9 cellular contexts compared by ENCODE assay signal in the genomic region with DNA sequence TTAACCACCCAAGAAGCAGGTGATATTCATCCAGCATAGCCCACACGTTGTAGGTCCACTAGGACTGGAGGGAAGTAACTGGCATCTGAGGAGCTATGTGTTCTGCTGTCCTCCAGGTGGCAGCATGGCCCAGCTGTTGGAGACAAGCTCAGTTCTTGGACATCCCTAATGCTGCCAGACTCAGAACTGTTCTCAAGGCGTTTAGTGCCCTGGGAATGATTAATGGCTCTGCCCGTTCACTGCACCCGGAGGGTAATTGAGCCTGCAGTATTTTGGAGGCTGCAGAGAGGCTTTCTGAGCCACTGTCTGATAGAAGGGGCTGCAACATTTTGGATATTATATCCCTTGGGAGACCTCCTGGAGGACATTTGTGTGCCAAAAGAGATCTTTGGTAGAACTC.
DNase-seq lines count a peak whose midpoint lies in the region; ATAC-seq and TF ChIP-seq lines count a peak whose summit lies in the region.
"Had no signal": no experiment of that assay in that cellular context is flagged by ENCODE, and none has a peak within 500 bp of the region (broad histone marks: within the 10 kb centered on the region; RNA-seq: fewer than 3 reads in every experiment).

No MANE protein-coding gene starts in this region.

- H3K27me3 ChIP-seq in Karpas-422 (ENCODE audit: low read length) = no peaks in the 10 kb centered on the region
- no peaks in the 10 kb centered on the region for H3K27me3 ChIP-seq in OCI-LY1 (ENCODE audit: insufficient read depth, low read length)
- H3K27me3 ChIP-seq in cardiac muscle cell = no peaks in the 10 kb centered on the region

- no peaks in the 10 kb centered on the region for H3K9me3 ChIP-seq in Karpas-422 (ENCODE audit: low read length)
- no peaks in the 10 kb centered on the region for H3K9me3 ChIP-seq in OCI-LY1 (ENCODE audit: low read length)
- no peaks in the 10 kb centered on the region for H3K9me3 ChIP-seq in cardiac muscle cell (ENCODE audit: low read depth)

- TF ChIP-seq CTCF in OCI-LY1 (IDR thresholded peaks at IDR 0.05; ENCODE audit: low read length) (peak; percentile 64), cardiac muscle cell (IDR thresholded peaks at IDR 0.05; ENCODE audit: low read depth, low read length) (peak; percentile 86)

- peaks cover 0 to 1% of the 10 kb centered on the region in 2 donors for H3K4me1 Mint-ChIP-seq in effector memory CD8-positive, alpha-beta T cell (ENCODE audit: low read depth in 2 of 2)

- H3K9ac ChIP-seq in Karpas-422 (ENCODE audit: low read length) = no peak overlapping the region
- H3K9ac ChIP-seq in OCI-LY1 (ENCODE audit: low read length) = no peak overlapping the region

- H3K4me2 ChIP-seq in Karpas-422 (ENCODE audit: low read depth, low read length, poor library complexity, severe bottlenecking) = no peak overlapping the region
- H3K4me2 ChIP-seq in OCI-LY1 (ENCODE audit: low read length) = no peak overlapping the region

- H2AFZ ChIP-seq in Karpas-422 (ENCODE audit: low read length) (no peak overlapping the region), OCI-LY1 (ENCODE audit: low read length) (no peak overlapping the region)

- peak; percentile 66 for DNase-seq in EL
- DNase-seq in Karpas-422 = peak; percentile 88
- DNase-seq in activated naive CD4-positive, alpha-beta T cell treated with anti-CD3 and anti-CD28 coated beads, Interleukin-2, amount 50 U/mL, for 16 hours = peak; percentile 39
- DNase-seq in cardiac muscle cell (ENCODE audit: low read depth in 1 of 2, low spot score in 1 of 2) = peak; percentile 93 to 95
- DNase-seq in posterior cingulate gyrus = peak; percentile 67 to 98 (median 84)
- no peak for DNase-seq in effector memory CD8-positive, alpha-beta T cell

- no peaks in the 10 kb centered on the region for H3K36me3 Mint-ChIP-seq in effector memory CD8-positive, alpha-beta T cell (ENCODE audit: insufficient read depth)
- H3K36me3 Mint-ChIP-seq: activated naive CD8-positive, alpha-beta T cell had no signal

- no peaks in the 10 kb centered on the region for H3K9me2 ChIP-seq in Karpas-422 (replicated peaks; ENCODE audit: insufficient read depth, low read length)
- no peaks in the 10 kb centered on the region for H3K9me2 ChIP-seq in OCI-LY1 (ENCODE audit: low read depth, low read length)

- no peaks in the 10 kb centered on the region for H3F3A ChIP-seq in OCI-LY1 (ENCODE audit: insufficient read depth, low read length)

- no peaks in the 10 kb centered on the region for H3K27me3 Mint-ChIP-seq in effector memory CD8-positive, alpha-beta T cell

- H3K27ac Mint-ChIP-seq in effector memory CD8-positive, alpha-beta T cell = no peak overlapping the region
- H3K27ac Mint-ChIP-seq: activated naive CD8-positive, alpha-beta T cell had no signal

- no peak overlapping the region for H3K4me3 Mint-ChIP-seq in effector memory CD8-positive, alpha-beta T cell
- H3K4me3 Mint-ChIP-seq: activated naive CD8-positive, alpha-beta T cell had no signal

- intact Hi-C loops in posterior cingulate gyrus (cut with DNase I) = loop anchor here (1.0 to 10.0 kb wide), 6 partner anchors 279 to 1157 kb away; no protein-coding TSS in a partner anchor

- H3K36me3 ChIP-seq in Karpas-422 (ENCODE audit: insufficient read depth, low read length) = no peaks in the 10 kb centered on the region
- no peaks in the 10 kb centered on the region for H3K36me3 ChIP-seq in OCI-LY1 (ENCODE audit: insufficient read depth, low read length)
- no peaks in the 10 kb centered on the region for H3K36me3 ChIP-seq in cardiac muscle cell

- no peaks in the 10 kb centered on the region for H3K4me1 ChIP-seq in Karpas-422 (ENCODE audit: low read length)
- no peaks in the 10 kb centered on the region for H3K4me1 ChIP-seq in OCI-LY1 (ENCODE audit: insufficient read depth, low read length, severe bottlenecking)
- H3K4me1 ChIP-seq in cardiac muscle cell (ENCODE audit: low read depth) = peaks cover 28% of the 10 kb centered on the region

- H3K27ac ChIP-seq in Karpas-422 (ENCODE audit: low read length) (no peak overlapping the region), OCI-LY1 (ENCODE audit: low read depth, low read length, poor library complexity, severe bottlenecking) (no peak overlapping the region), cardiac muscle cell (no peak overlapping the region)

- H3K79me2 ChIP-seq in Karpas-422 (ENCODE audit: low read length) (no peaks in the 10 kb centered on the region), OCI-LY1 (ENCODE audit: insufficient read depth, low read length) (no peaks in the 10 kb centered on the region)

- no peak overlapping the region for H3K4me3 ChIP-seq in Karpas-422 (ENCODE audit: low read length)
- no peak overlapping the region for H3K4me3 ChIP-seq in OCI-LY1 (ENCODE audit: low read depth, low read length, poor library complexity, severe bottlenecking)
- no peak overlapping the region for H3K4me3 ChIP-seq in cardiac muscle cell

- peaks cover 0 to 4% of the 10 kb centered on the region in 2 donors for H3K9me3 Mint-ChIP-seq in effector memory CD8-positive, alpha-beta T cell

- no peaks in the 10 kb centered on the region for H4K20me1 ChIP-seq in Karpas-422 (ENCODE audit: insufficient read depth, low read depth, low read length)
- H4K20me1 ChIP-seq in OCI-LY1 (ENCODE audit: insufficient read depth, low read length) = no peaks in the 10 kb centered on the region

- ATAC-seq in GM21825 (IDR thresholded peaks at IDR 0.05; ENCODE audit: unreplicated experiment) = peak; percentile 85
- no peak for ATAC-seq in effector memory CD8-positive, alpha-beta T cell (replicated peaks)

Comparison
In these comparisons a context has a peak if more than half of its experiments do, and no peak if none do; other contexts are left out.
1. DNase-seq: peak in EL (single experiment), Karpas-422 (single experiment), activated naive CD4-positive, alpha-beta T cell treated with anti-CD3 and anti-CD28 coated beads, Interleukin-2, amount 50 U/mL, for 16 hours (single experiment), cardiac muscle cell (2 of 2) and posterior cingulate gyrus (10 of 10); none in effector memory CD8-positive, alpha-beta T cell (0 of 3).